10 cellular contexts compared by ENCODE assay signal in genomic region chr12:5506821-5507231, GRCh38.
"Had no signal": no experiment of that assay in that cellular context is flagged by ENCODE, and none has a peak within 500 bp of the region (broad histone marks: within the 10 kb centered on the region; RNA-seq: fewer than 3 reads in every experiment).

No MANE protein-coding gene starts in this region.

- H3K27ac ChIP-seq: testis, upper lobe of right lung had no signal

- H3K9me3 ChIP-seq: testis, upper lobe of right lung had no signal

- H3K27me3 ChIP-seq: testis, upper lobe of right lung had no signal

- DNase-seq: activated B cell treated with CpG ODN at 0.5 μM for 24 hours; activated CD4-positive, alpha-beta T cell treated with anti-CD3 and anti-CD28 coated beads, Interleukin-2, amount 10 ng/mL, durations not matched to agents 7 days and 5 days; central memory CD4-positive, alpha-beta T cell; effector memory CD8-positive, alpha-beta T cell; hypothalamus; mammary epithelial cell; stimulated activated CD4-positive, alpha-beta T cell treated with anti-CD3 and anti-CD28 coated beads, Interleukin-4, amount 100 ng/mL, for 24 hours; stimulated activated naive CD8-positive, alpha-beta T cell treated with anti-CD3 and anti-CD28 coated beads, Interleukin-15, amount 100 ng/mL, for 72 hours; testis; upper lobe of right lung had no signal

- H3K4me3 ChIP-seq: testis, upper lobe of right lung had no signal

- H3K36me3 ChIP-seq: upper lobe of right lung had no signal

- ATAC-seq: effector memory CD8-positive, alpha-beta T cell; stimulated activated naive CD8-positive, alpha-beta T cell treated with anti-CD3 and anti-CD28 coated beads, Interleukin-15, amount 100 ng/mL, for 72 hours; upper lobe of right lung had no signal
